Comparison of ENCODE assay signal across 8 cellular contexts in genomic region chr12:112382866-112383265, GRCh38. TPM values are rescaled to one million over a fixed set of nuclear protein-coding genes. Genes with fewer than 3 reads are reported as not detected.
DNase-seq lines count a peak whose midpoint lies in the region; ATAC-seq, FAIRE-seq and TF ChIP-seq lines count a peak whose summit lies in the region.

No MANE protein-coding gene starts in this region.

- H3K4me2 ChIP-seq in OCI-LY3 (ENCODE audit: low read length), result peak overlapping the region; percentile 86

- 87 to 88% methylated on average over 11 of the region's 11 CpGs for WGBS in pancreas, 2 donors

- DNase-seq in CD8-positive, alpha-beta T cell, result no peak
- no peak for DNase-seq in effector memory CD8-positive, alpha-beta T cell
- no peak for DNase-seq in pancreas
- no peak for DNase-seq in cerebellum (ENCODE audit: low spot score)
- DNase-seq in NCI-H146 treated with DMSO at 0.1 percent for 48 hours (lab: John Stamatoyannopoulos, UW; ENCODE audit: unreplicated experiment), result no peak
- no peak for DNase-seq in NCI-H1694 (lab: John Stamatoyannopoulos, UW)
- DNase-seq in NOMO-1 treated with dmso at 0.1 percent for 144 hours (lab: John Stamatoyannopoulos, UW; ENCODE audit: unreplicated experiment), result no peak

- H3K79me2 ChIP-seq in OCI-LY3 (ENCODE audit: low read length), result peaks cover 32% of the 10 kb centered on the region

- peak overlapping the region; percentile 95 for H3K4me3 Mint-ChIP-seq in CD8-positive, alpha-beta T cell
- H3K4me3 Mint-ChIP-seq in effector memory CD8-positive, alpha-beta T cell, result peak overlapping the region; percentile 90 to 98

- no peak for TF ChIP-seq CTCF in CD8-positive, alpha-beta T cell (IDR thresholded peaks at IDR 0.05)
- no peak for TF ChIP-seq CTCF in OCI-LY3 (IDR thresholded peaks at IDR 0.05; ENCODE audit: low read depth, low read length)
- TF ChIP-seq CTCF in pancreas (IDR thresholded peaks at IDR 0.05), result no peak

- H3K9me3 ChIP-seq in CD8-positive, alpha-beta T cell (ENCODE audit: low read length), result no peaks in the 10 kb centered on the region
- H3K9me3 ChIP-seq in OCI-LY3 (ENCODE audit: insufficient read depth, low read length), result no peaks in the 10 kb centered on the region
- H3K9me3 ChIP-seq in pancreas, result no peaks in the 10 kb centered on the region

- H3K9me3 Mint-ChIP-seq in CD8-positive, alpha-beta T cell, result no peaks in the 10 kb centered on the region
- H3K9me3 Mint-ChIP-seq in effector memory CD8-positive, alpha-beta T cell, result no peaks in the 10 kb centered on the region

- CTCF ChIA-PET in CD8-positive, alpha-beta T cell (lab: Charles Lee), result interaction anchor here (1.3 kb wide), 1 partner anchor 183 kb away, joined by 3 read pairs; no protein-coding TSS in a partner anchor

- peak overlapping the region; percentile 85 for H3K9ac ChIP-seq in OCI-LY3 (ENCODE audit: low read length)

- H3K36me3 ChIP-seq in CD8-positive, alpha-beta T cell (ENCODE audit: insufficient read depth, low read length), result no peaks in the 10 kb centered on the region
- H3K36me3 ChIP-seq in OCI-LY3 (replicated peaks; ENCODE audit: low read depth, low read length), result no peaks in the 10 kb centered on the region
- H3K36me3 ChIP-seq in pancreas, result no peaks in the 10 kb centered on the region

- peak overlapping the region; percentile 84 for H3K27ac Mint-ChIP-seq in CD8-positive, alpha-beta T cell
- H3K27ac Mint-ChIP-seq in effector memory CD8-positive, alpha-beta T cell, result peak overlapping the region; percentile 92 to 95

- peaks cover 27% of the 10 kb centered on the region for H3K4me1 Mint-ChIP-seq in CD8-positive, alpha-beta T cell (ENCODE audit: low read depth)
- H3K4me1 Mint-ChIP-seq in effector memory CD8-positive, alpha-beta T cell (ENCODE audit: low read depth in 2 of 2), result peaks cover 29 to 31% of the 10 kb centered on the region in 2 donors

- H3K4me1 ChIP-seq in CD8-positive, alpha-beta T cell (ENCODE audit: insufficient read depth, low read length), result peaks cover 13% of the 10 kb centered on the region
- peaks cover 13% of the 10 kb centered on the region for H3K4me1 ChIP-seq in OCI-LY3 (ENCODE audit: low read length)
- no peaks in the 10 kb centered on the region for H3K4me1 ChIP-seq in pancreas

- H4K20me1 ChIP-seq in OCI-LY3 (ENCODE audit: insufficient read depth, low read length), result 0 out of 2 replicates have a peak, but pooled peaks cover 4% of the 10 kb centered on the region

- peaks cover 2% of the 10 kb centered on the region for H3K27me3 Mint-ChIP-seq in CD8-positive, alpha-beta T cell (ENCODE audit: low read depth)
- H3K27me3 Mint-ChIP-seq in effector memory CD8-positive, alpha-beta T cell, result no peaks in the 10 kb centered on the region

- ATAC-seq in CD8-positive, alpha-beta T cell, result no peak
- no peak for ATAC-seq in effector memory CD8-positive, alpha-beta T cell (replicated peaks)
- no peak for ATAC-seq in pancreas

- H3K4me3 ChIP-seq in CD8-positive, alpha-beta T cell (ENCODE audit: low read depth, low read length), result peak overlapping the region; percentile 83
- H3K4me3 ChIP-seq in OCI-LY3 (ENCODE audit: low read length) (peak overlapping the region; percentile 93), pancreas (peak overlapping the region in 3 of 4 donors; percentile 95 to 99 (median 98))

- POLR2A ChIA-PET in CD8-positive, alpha-beta T cell (lab: Charles Lee), result interaction anchor here (1.1 kb wide), 1 partner anchor 184 kb away, joined by 3 read pairs; no protein-coding TSS in a partner anchor

- H2AFZ ChIP-seq in OCI-LY3 (ENCODE audit: low read depth, low read length), result peak overlapping the region; percentile 96

- H3K27me3 ChIP-seq in CD8-positive, alpha-beta T cell (ENCODE audit: insufficient read depth, low read length), result no peaks in the 10 kb centered on the region
- H3K27me3 ChIP-seq in OCI-LY3 (ENCODE audit: low read depth, low read length) (no peaks in the 10 kb centered on the region), pancreas (no peaks in the 10 kb centered on the region)

- intact Hi-C loops in CD8-positive, alpha-beta T cell (cut with DNase I, micrococcal nuclease), result loop anchor here (1.0 to 10.0 kb wide), 11 partner anchors 26 to 1584 kb away; partner anchors contain the start of genes MAPKAPK5 (in 2 of the 2), RPL6 (in 2 of the 2), TRAFD1 (in 2 of the 2) and PTPN11 (in 1 of the 2)
- intact Hi-C loops in pancreas (cut with DNase I), result loop anchor here in 1 of 3 donors (10.0 kb wide), 1 partner anchor 188 kb away; no protein-coding TSS in a partner anchor

- no peak for FAIRE-seq in pancreas (lab: Jason Lieb, UNC)

- peaks cover 8% of the 10 kb centered on the region for H3K36me3 Mint-ChIP-seq in CD8-positive, alpha-beta T cell
- H3K36me3 Mint-ChIP-seq in effector memory CD8-positive, alpha-beta T cell (ENCODE audit: insufficient read depth), result peaks cover 13% of the 10 kb centered on the region

- H3K27ac ChIP-seq in CD8-positive, alpha-beta T cell (ENCODE audit: low read depth, low read length), result peak overlapping the region; percentile 43
- no peak overlapping the region for H3K27ac ChIP-seq in OCI-LY3 (ENCODE audit: low read length)
- peak overlapping the region in 3 of 4 donors; percentile 71 to 86 (median 83) for H3K27ac ChIP-seq in pancreas

RNA-seq across cellular contexts. Expression of gene HECTD4, which starts 0.6 kb away (rescaled TPM):
- total RNA-seq in CD8-positive, alpha-beta T cell, result 10 to 100 TPM; 31.8 to 39.6 TPM
- 10 to 100 TPM; 17.9 to 36.1 (median 23.7) TPM for total RNA-seq in pancreas
- 10 to 100 TPM; 37.2 to 38.4 TPM for polyA plus RNA-seq in pancreas
- total RNA-seq in cerebellum, result 140 TPM

RNA-seq across cellular contexts. Expression of gene RPL6, which starts 26.5 kb away (rescaled TPM):
- 1,000 to 10,000 TPM; 1,700 to 1,770 TPM for total RNA-seq in CD8-positive, alpha-beta T cell
- total RNA-seq in pancreas (1,000 to 10,000 TPM in 3 of 6 donors, 100 to 1,000 TPM in 3; 590 to 1,140 (median 969) TPM), cerebellum (582 TPM)
- polyA plus RNA-seq in pancreas, result 1,000 to 10,000 TPM; 1,305 to 1,871 TPM

RNA-seq across cellular contexts. Expression of gene PTPN11, which starts 35.9 kb away (rescaled TPM):
- total RNA-seq in CD8-positive, alpha-beta T cell, result 10 to 100 TPM; 56.0 to 57.9 TPM
- total RNA-seq in pancreas (10 to 100 TPM; 25.5 to 51.1 (median 38.7) TPM), cerebellum (68.1 TPM)
- polyA plus RNA-seq in pancreas, result 10 to 100 TPM; 12.4 to 17.0 TPM
